Comparison of ENCODE assay signal across 11 cellular contexts in genomic region chr9:99184073-99184426, GRCh38. TPM values are rescaled to one million over a fixed set of nuclear protein-coding genes. Genes with fewer than 3 reads are reported as not detected.
DNase-seq lines count a peak whose midpoint lies in the region; ATAC-seq and TF ChIP-seq lines count a peak whose summit lies in the region.
"Had no signal": no experiment of that assay in that cellular context is flagged by ENCODE, and none has a peak within 500 bp of the region (broad histone marks: within the 10 kb centered on the region; RNA-seq: fewer than 3 reads in every experiment).

No MANE protein-coding gene starts in this region.

- H3K9me3 Mint-ChIP-seq in activated T-helper 2 cell treated with anti-CD3 and anti-CD28 coated beads, Interferon-gamma antibody, Interleukin-2, Interleukin-4, amounts not matched to agents 10 μg/mL and 5 μg/mL and 100 μg/mL, durations not matched to agents 14 hours and 24 hours and 36 hours = no peaks in the 10 kb centered on the region
- H3K9me3 Mint-ChIP-seq in type B pancreatic cell = no peaks in the 10 kb centered on the region

- peak; percentile 61 for DNase-seq in activated CD8-positive, alpha-beta memory T cell treated with anti-CD3 and anti-CD28 coated beads, Interleukin-2, amount 50 U/mL, for 48 hours
- no peak for DNase-seq in activated CD8-positive, alpha-beta memory T cell treated with anti-CD3 and anti-CD28 coated beads for 24 hours
- DNase-seq in activated T-helper 2 cell treated with anti-CD3 and anti-CD28 coated beads, Interferon-gamma antibody, Interleukin-2, Interleukin-4, amounts not matched to agents 10 μg/mL and 5 μg/mL and 100 μg/mL, durations not matched to agents 14 hours and 24 hours and 36 hours (ENCODE audit: low spot score) = no peak
- no peak for DNase-seq in left lung
- no peak for DNase-seq in type B pancreatic cell (ENCODE audit: extremely low spot score, unreplicated experiment)
- no peak for DNase-seq in body of pancreas
- no peak for DNase-seq in activated naive CD4-positive, alpha-beta T cell treated with anti-CD3 and anti-CD28 coated beads, Interleukin-2, amount 50 U/mL, for 16 hours

- peaks cover 2% of the 10 kb centered on the region for H3K36me3 Mint-ChIP-seq in activated T-helper 2 cell treated with anti-CD3 and anti-CD28 coated beads, Interferon-gamma antibody, Interleukin-2, Interleukin-4, amounts not matched to agents 10 μg/mL and 5 μg/mL and 100 μg/mL, durations not matched to agents 14 hours and 24 hours and 36 hours (ENCODE audit: low read depth)
- H3K36me3 Mint-ChIP-seq in type B pancreatic cell = no peaks in the 10 kb centered on the region

- H3K9me3 ChIP-seq in left lung (no peaks in the 10 kb centered on the region), body of pancreas (no peaks in the 10 kb centered on the region)

- H3K27ac Mint-ChIP-seq in activated T-helper 2 cell treated with anti-CD3 and anti-CD28 coated beads, Interferon-gamma antibody, Interleukin-2, Interleukin-4, amounts not matched to agents 10 μg/mL and 5 μg/mL and 100 μg/mL, durations not matched to agents 14 hours and 24 hours and 36 hours = peak overlapping the region; percentile 79
- H3K27ac Mint-ChIP-seq in type B pancreatic cell = peak overlapping the region; percentile 60

- no peak for TF ChIP-seq CTCF in left lung (IDR thresholded peaks at IDR 0.05)
- TF ChIP-seq CTCF in type B pancreatic cell (conservative IDR thresholded peaks at IDR 0.05) = no peak
- no peak for TF ChIP-seq CTCF in body of pancreas (IDR thresholded peaks at IDR 0.05)

- ATAC-seq in left lung = peak; percentile 18
- no peak for ATAC-seq in body of pancreas
- no peak for ATAC-seq in HG03045 (IDR thresholded peaks at IDR 0.05; ENCODE audit: unreplicated experiment)

- peaks cover 57% of the 10 kb centered on the region for H3K4me1 Mint-ChIP-seq in activated T-helper 2 cell treated with anti-CD3 and anti-CD28 coated beads, Interferon-gamma antibody, Interleukin-2, Interleukin-4, amounts not matched to agents 10 μg/mL and 5 μg/mL and 100 μg/mL, durations not matched to agents 14 hours and 24 hours and 36 hours (ENCODE audit: low read depth)
- peaks cover 10% of the 10 kb centered on the region for H3K4me1 Mint-ChIP-seq in type B pancreatic cell (ENCODE audit: unreplicated experiment)

- H3K36me3 ChIP-seq in left lung (no peaks in the 10 kb centered on the region), body of pancreas (replicated peaks in 1 of 2; ENCODE audit: insufficient read depth in 1 of 2, low read depth in 2 of 2) (no peaks in the 10 kb centered on the region)

- H3K4me3 ChIP-seq in left lung = no peak overlapping the region
- no peak overlapping the region for H3K4me3 ChIP-seq in body of pancreas

- no peaks in the 10 kb centered on the region for H3K27me3 ChIP-seq in left lung
- no peaks in the 10 kb centered on the region for H3K27me3 ChIP-seq in body of pancreas
- H3K27me3 ChIP-seq: dorsolateral prefrontal cortex had no signal

- intact Hi-C loops in activated T-helper 2 cell treated with anti-CD3 and anti-CD28 coated beads, Interferon-gamma antibody, Interleukin-2, Interleukin-4, amounts not matched to agents 10 μg/mL and 5 μg/mL and 100 μg/mL, durations not matched to agents 14 hours and 24 hours and 36 hours (cut with micrococcal nuclease) = loop anchor here (1.0 to 10.0 kb wide), 6 partner anchors 38 to 1141 kb away; partner anchors contain the start of gene SEC61B
- intact Hi-C loops in left lung (cut with DNase I) (no loop called here), body of pancreas (cut with DNase I) (no loop called here)

- WGBS in body of pancreas, 2 donors = 20 to 42% methylated on average over 1 to 8 of the region's 8 CpGs

- no peak overlapping the region for H3K4me3 Mint-ChIP-seq in activated T-helper 2 cell treated with anti-CD3 and anti-CD28 coated beads, Interferon-gamma antibody, Interleukin-2, Interleukin-4, amounts not matched to agents 10 μg/mL and 5 μg/mL and 100 μg/mL, durations not matched to agents 14 hours and 24 hours and 36 hours (ENCODE audit: low read depth)
- no peak overlapping the region for H3K4me3 Mint-ChIP-seq in type B pancreatic cell

- peaks cover 5 to 12% of the 10 kb centered on the region in 2 donors for H3K4me1 ChIP-seq in left lung
- H3K4me1 ChIP-seq in body of pancreas = peaks cover 9% of the 10 kb centered on the region
- H3K4me1 ChIP-seq: foreskin keratinocyte, parathyroid adenoma had no signal

- H3K27me3 Mint-ChIP-seq in activated T-helper 2 cell treated with anti-CD3 and anti-CD28 coated beads, Interferon-gamma antibody, Interleukin-2, Interleukin-4, amounts not matched to agents 10 μg/mL and 5 μg/mL and 100 μg/mL, durations not matched to agents 14 hours and 24 hours and 36 hours (ENCODE audit: low read depth) = peaks cover 6% of the 10 kb centered on the region
- H3K27me3 Mint-ChIP-seq in type B pancreatic cell = peaks cover 37% of the 10 kb centered on the region

- TF ChIP-seq POLR2A in body of pancreas (IDR thresholded peaks at IDR 0.05) = no peak

- H3K27ac ChIP-seq in left lung (no peak overlapping the region), body of pancreas (no peak overlapping the region)
- H3K27ac ChIP-seq: foreskin keratinocyte, parathyroid adenoma had no signal

RNA-seq across cellular contexts. Expression of gene ALG2, which starts 37.7 kb away (rescaled TPM):
- 39.5 and 41.7 TPM in 2 replicates for total RNA-seq in activated T-helper 2 cell treated with anti-CD3 and anti-CD28 coated beads, Interferon-gamma antibody, Interleukin-2, Interleukin-4, amounts not matched to agents 10 μg/mL and 5 μg/mL and 100 μg/mL, durations not matched to agents 14 hours and 24 hours and 36 hours
- total RNA-seq in left lung (10 to 100 TPM; 38.9 to 47.7 TPM), type B pancreatic cell (ENCODE audit: low replicate concordance) (35.3 and 45.7 TPM in 2 replicates), body of pancreas (10 to 100 TPM; 52.1 to 58.6 TPM)

RNA-seq across cellular contexts. Expression of gene SEC61B, which starts 38.0 kb away (rescaled TPM):
- total RNA-seq in activated T-helper 2 cell treated with anti-CD3 and anti-CD28 coated beads, Interferon-gamma antibody, Interleukin-2, Interleukin-4, amounts not matched to agents 10 μg/mL and 5 μg/mL and 100 μg/mL, durations not matched to agents 14 hours and 24 hours and 36 hours = 208 and 223 TPM in 2 replicates
- total RNA-seq in left lung = 100 to 1,000 TPM; 137 to 184 TPM
- total RNA-seq in type B pancreatic cell (ENCODE audit: low replicate concordance) = 133 and 137 TPM in 2 replicates
- total RNA-seq in body of pancreas = 100 to 1,000 TPM in 1 of 2 donors, 10 to 100 TPM in 1; 86.6 to 104 TPM
